Comparison of ENCODE assay signal across 22 cellular contexts in genomic region chr7:137195996-137196395, GRCh38.
DNase-seq lines count a peak whose midpoint lies in the region; ATAC-seq, FAIRE-seq and TF ChIP-seq lines count a peak whose summit lies in the region.
"Had no signal": no experiment of that assay in that cellular context is flagged by ENCODE, and none has a peak within 500 bp of the region (broad histone marks: within the 10 kb centered on the region; RNA-seq: fewer than 3 reads in every experiment).

No MANE protein-coding gene starts in this region.

- H3K27ac ChIP-seq in GM23248 (no peak overlapping the region), PC-3 (ENCODE audit: low read length) (no peak overlapping the region), esophagus (ENCODE audit: low read depth in 2 of 2, low read length in 1 of 2) (peak overlapping the region; percentile 26 to 77), pancreas (no peak overlapping the region), esophagus muscularis mucosa (replicated peaks in 1 of 4) (no peak overlapping the region)
- H3K27ac ChIP-seq: BLaER1 treated with 17β-estradiol and CSF1 and Interleukin-3, amounts not matched to agents 10 nM and 100 nM; SJSA1 had no signal

- ATAC-seq in PC-3: peak; percentile 27; the same call in 1 of the 2 replicates
- ATAC-seq in pancreas: no peak
- ATAC-seq: Right ventricle myocardium inferior had no signal

- TF ChIP-seq EP300 in esophagus muscularis mucosa (IDR thresholded peaks at IDR 0.05): no peak

- POLR2A ChIA-PET in PC-3 (lab: Charles Lee; ENCODE audit: unreplicated experiment): no interaction called here

- BruUV-seq in PC-3 (replicated peaks; lab: Mats Ljungman, UMichigan): no TSS peak

- DNase-seq in GM23248 (no peak), PC-3 (no peak), pancreas (no peak), SKM-1 (lab: John Stamatoyannopoulos, UW; ENCODE audit: unreplicated experiment) (no peak), H7 (no peak), esophagus muscularis mucosa (ENCODE audit: extremely low spot score) (no peak)
- DNase-seq: Calu3; CD8-positive, alpha-beta memory T cell; DMS153; GOT3; KG1; NCI-H1105; NCI-H146; NCI-H2029 treated with DMSO at 0.1 percent for 48 hours; NCI-H226; NCI-H510A treated with DMSO at 0.1 percent for 48 hours; NCI-H748 treated with DMSO at 0.1 percent for 48 hours had no signal

- H4K20me1 ChIP-seq in GM23248 (ENCODE audit: insufficient read depth): no peaks in the 10 kb centered on the region
- H4K20me1 ChIP-seq in PC-3 (ENCODE audit: low read length): no peaks in the 10 kb centered on the region
- H4K20me1 ChIP-seq: BLaER1 treated with 17β-estradiol and CSF1 and Interleukin-3, amounts not matched to agents 10 nM and 100 nM had no signal

- H3F3A ChIP-seq in GM23248 (ENCODE audit: insufficient read depth) (no peaks in the 10 kb centered on the region), PC-3 (ENCODE audit: low read length, unreplicated experiment) (no peaks in the 10 kb centered on the region)

- FAIRE-seq in pancreas (lab: Jason Lieb, UNC): peak; percentile 56
- FAIRE-seq: GM12891 had no signal

- intact Hi-C loops in PC-3 (cut with micrococcal nuclease) (no loop called here), pancreas (cut with DNase I) (no loop called here), esophagus muscularis mucosa (cut with DNase I) (no loop called here)

- no peak for TF ChIP-seq POLR2A in esophagus muscularis mucosa (IDR thresholded peaks at IDR 0.05; ENCODE audit: low read depth)

- H3K27me3 ChIP-seq in GM23248 (replicated peaks; ENCODE audit: insufficient read depth) (no peaks in the 10 kb centered on the region), PC-3 (ENCODE audit: low read length) (no peaks in the 10 kb centered on the region), esophagus (ENCODE audit: control insufficient read depth in 1 of 2, insufficient read depth in 2 of 2, low read length in 2 of 2) (no peaks in the 10 kb centered on the region), pancreas (peaks cover 0 to 3% (median 0%) of the 10 kb centered on the region in 4 donors), H7 (ENCODE audit: control insufficient read depth, insufficient read depth, low read length) (no peaks in the 10 kb centered on the region), esophagus muscularis mucosa (no peaks in the 10 kb centered on the region)
- H3K27me3 ChIP-seq: BLaER1 treated with 17β-estradiol and CSF1 and Interleukin-3, amounts not matched to agents 10 nM and 100 nM; SJSA1 had no signal

- 67 to 75% methylated on average over 2 of the region's 2 CpGs for WGBS in GM23248 (ENCODE audit: low coverage in 1 of 2, low lambda C conversion rate in 2 of 2, missing lambda C conversion rate in 2 of 2), 2 experiments
- WGBS in esophagus, 2 donors: 62 to 65% methylated on average over 2 of the region's 2 CpGs
- 60 to 66% methylated on average over 2 of the region's 2 CpGs for WGBS in pancreas, 2 donors
- 86% methylated on average over 2 of the region's 2 CpGs for WGBS in esophagus muscularis mucosa

- no peaks in the 10 kb centered on the region for H3K36me3 ChIP-seq in GM23248 (ENCODE audit: low read depth)
- H3K36me3 ChIP-seq in PC-3 (ENCODE audit: low read depth, low read length): no peaks in the 10 kb centered on the region
- H3K36me3 ChIP-seq in esophagus (ENCODE audit: control insufficient read depth in 2 of 2, insufficient read depth in 2 of 2, low read length in 1 of 2): no peaks in the 10 kb centered on the region
- no peaks in the 10 kb centered on the region for H3K36me3 ChIP-seq in pancreas
- H3K36me3 ChIP-seq in H7 (replicated peaks; ENCODE audit: control insufficient read depth, insufficient read depth, low read length): no peaks in the 10 kb centered on the region
- H3K36me3 ChIP-seq in esophagus muscularis mucosa: no peaks in the 10 kb centered on the region
- H3K36me3 ChIP-seq: BLaER1 treated with 17β-estradiol and CSF1 and Interleukin-3, amounts not matched to agents 10 nM and 100 nM; SJSA1 had no signal

- H3K9me3 ChIP-seq in GM23248 (ENCODE audit: low read depth): no peaks in the 10 kb centered on the region
- H3K9me3 ChIP-seq in PC-3 (ENCODE audit: low read length): no peaks in the 10 kb centered on the region
- no peaks in the 10 kb centered on the region for H3K9me3 ChIP-seq in esophagus (ENCODE audit: control insufficient read depth in 2 of 2, insufficient read depth in 1 of 2, low read depth in 1 of 2, low read length in 1 of 2)
- H3K9me3 ChIP-seq in pancreas: no peaks in the 10 kb centered on the region
- H3K9me3 ChIP-seq in esophagus muscularis mucosa: no peaks in the 10 kb centered on the region
- H3K9me3 ChIP-seq: BLaER1 treated with 17β-estradiol and CSF1 and Interleukin-3, amounts not matched to agents 10 nM and 100 nM; SJSA1 had no signal

- H2AFZ ChIP-seq in GM23248: 0 out of 2 replicates have a peak overlapping the region, but pooled peaks have one; percentile 14
- no peak overlapping the region for H2AFZ ChIP-seq in PC-3 (ENCODE audit: low read length)

- CTCF ChIA-PET in PC-3 (lab: Charles Lee): no interaction called here

- H3K9ac ChIP-seq in GM23248 (no peak overlapping the region), PC-3 (ENCODE audit: low read length) (no peak overlapping the region)
- H3K9ac ChIP-seq: BLaER1 treated with 17β-estradiol and CSF1 and Interleukin-3, amounts not matched to agents 10 nM and 100 nM had no signal

- no peaks in the 10 kb centered on the region for H3K9me2 ChIP-seq in GM23248 (ENCODE audit: insufficient read depth)
- H3K9me2 ChIP-seq in PC-3 (replicated peaks; ENCODE audit: low read length): no peaks in the 10 kb centered on the region

- H3K4me2 ChIP-seq in GM23248 (ENCODE audit: unreplicated experiment): no peak overlapping the region
- no peak overlapping the region for H3K4me2 ChIP-seq in PC-3 (ENCODE audit: low read length)
- H3K4me2 ChIP-seq: BLaER1 treated with 17β-estradiol and CSF1 and Interleukin-3, amounts not matched to agents 10 nM and 100 nM had no signal

- H3K4me1 ChIP-seq in GM23248 (ENCODE audit: insufficient read depth): no peaks in the 10 kb centered on the region
- no peaks in the 10 kb centered on the region for H3K4me1 ChIP-seq in PC-3 (ENCODE audit: insufficient read depth, low read length)
- no peaks in the 10 kb centered on the region for H3K4me1 ChIP-seq in esophagus (ENCODE audit: control insufficient read depth in 2 of 2, insufficient read depth in 2 of 2, low read length in 1 of 2)
- no peaks in the 10 kb centered on the region for H3K4me1 ChIP-seq in pancreas
- H3K4me1 ChIP-seq in esophagus muscularis mucosa: no peaks in the 10 kb centered on the region
- H3K4me1 ChIP-seq: BLaER1 treated with 17β-estradiol and CSF1 and Interleukin-3, amounts not matched to agents 10 nM and 100 nM; SJSA1 had no signal

- TF ChIP-seq CTCF in PC-3 (conservative IDR thresholded peaks at IDR 0.05; ENCODE audit: low read depth, low read length) (no peak), pancreas (IDR thresholded peaks at IDR 0.05) (no peak), esophagus muscularis mucosa (IDR thresholded peaks at IDR 0.05) (no peak)

- in situ Hi-C loops in GM23248 (cut with MboI): no loop called here

- H3K4me3 ChIP-seq in GM23248 (no peak overlapping the region), PC-3 (ENCODE audit: low read length) (no peak overlapping the region), esophagus (ENCODE audit: low read depth in 1 of 2, low read length in 2 of 2) (no peak overlapping the region), pancreas (no peak overlapping the region), H7 (ENCODE audit: insufficient read depth, low read depth, low read length) (no peak overlapping the region), esophagus muscularis mucosa (no peak overlapping the region)
- H3K4me3 ChIP-seq: BLaER1 treated with 17β-estradiol and CSF1 and Interleukin-3, amounts not matched to agents 10 nM and 100 nM; SJSA1 had no signal

- H3K79me2 ChIP-seq in GM23248 (ENCODE audit: insufficient read depth): no peaks in the 10 kb centered on the region
- no peaks in the 10 kb centered on the region for H3K79me2 ChIP-seq in PC-3 (ENCODE audit: low read length)

Comparison
In these comparisons a context has a peak if more than half of its experiments do, and no peak if none do; other contexts are left out.
1. H3K27ac ChIP-seq: peak in esophagus (2 of 2); none in GM23248 (single experiment), PC-3 (single experiment), pancreas (0 of 4) and esophagus muscularis mucosa (0 of 4).